In genomic region chr10:43375401-43376020, GRCh38 we compare ENCODE assay signal across 16 cellular contexts. TPM values are rescaled to one million over a fixed set of nuclear protein-coding genes. Genes with fewer than 3 reads are reported as not detected.
DNase-seq lines count a peak whose midpoint lies in the region; ATAC-seq and TF ChIP-seq lines count a peak whose summit lies in the region.
"Had no signal": no experiment of that assay in that cellular context is flagged by ENCODE, and none has a peak within 500 bp of the region (broad histone marks: within the 10 kb centered on the region; RNA-seq: fewer than 3 reads in every experiment).

No MANE protein-coding gene starts in this region.

- TF ChIP-seq CTCF in Caco-2 (IDR thresholded peaks at IDR 0.05; ENCODE audit: insufficient read depth in 1 of 2, low read depth in 1 of 2, low read length in 1 of 2, severe bottlenecking in 1 of 2, unreplicated experiment in 1 of 2) (no peak), PC-9 (conservative IDR thresholded peaks at IDR 0.05) (no peak), lower lobe of right lung (IDR thresholded peaks at IDR 0.05) (no peak)

- H3F3A ChIP-seq in PC-9 (ENCODE audit: insufficient read depth, low read depth): peaks cover 5% of the 10 kb centered on the region; the same call in 1 of the 2 replicates

- H3K9me3 ChIP-seq in Caco-2: no peaks in the 10 kb centered on the region
- H3K9me3 ChIP-seq in PC-9 (ENCODE audit: insufficient read depth, low read depth): no peaks in the 10 kb centered on the region
- no peaks in the 10 kb centered on the region for H3K9me3 ChIP-seq in lower lobe of right lung

- BruUV-seq in Caco-2 (replicated peaks; lab: Mats Ljungman, UMichigan): no TSS peak
- BruUV-seq in PC-9 (replicated peaks; lab: Mats Ljungman, UMichigan): no TSS peak

- H3K4me1 ChIP-seq in Caco-2 (peaks cover 31% of the 10 kb centered on the region), PC-9 (replicated peaks; ENCODE audit: insufficient read depth) (peaks cover 8% of the 10 kb centered on the region), lower lobe of right lung (no peaks in the 10 kb centered on the region)

- H2AFZ ChIP-seq in PC-9: no peak overlapping the region

- H3K4me3 ChIP-seq in Caco-2 (ENCODE audit: low read depth, low read length): no peak overlapping the region
- no peak overlapping the region for H3K4me3 ChIP-seq in PC-9
- no peak overlapping the region for H3K4me3 ChIP-seq in lower lobe of right lung

- DNase-seq in Caco-2 (peak; percentile 75 to 86), PC-9 (peak; percentile 63 to 90), lower lobe of right lung (peak; percentile 62), G401 (ENCODE audit: low spot score) (no peak), DMS79 treated with DMSO at 0.1 percent for 48 hours (lab: John Stamatoyannopoulos, UW) (no peak)
- no peak for DNase-seq in activated naive CD8-positive, alpha-beta T cell treated with anti-CD3 and anti-CD28 coated beads, Interleukin-2, amount 50 U/mL, for 24 hours
- DNase-seq: GDM1, GOT3, Karpas-422, NCI-H1105 treated with DMSO at 0.1 percent for 48 hours, NCI-H187 treated with DMSO at 0.1 percent for 48 hours, NCI-H510A, SHP77 had no signal

- in situ Hi-C loops in G401 (cut with HindIII; ENCODE audit: low sequenced_read_pairs): no loop called here

- peaks cover 36% of the 10 kb centered on the region for H3K4me1 Mint-ChIP-seq in Caco-2 (ENCODE audit: low read depth, unreplicated experiment)
- no peaks in the 10 kb centered on the region for H3K4me1 Mint-ChIP-seq in stimulated activated memory B cell treated with anti-CD40 and anti-IgM and Interleukin-4, amounts not matched to agents 10 μg/mL and 1 μg/mL and 100 μg/mL, for 72 hours
- H3K4me1 Mint-ChIP-seq in activated naive CD8-positive, alpha-beta T cell treated with anti-CD3 and anti-CD28 coated beads, Interleukin-2, amount 50 U/mL, for 24 hours: peaks cover 12% of the 10 kb centered on the region

- H3K36me3 ChIP-seq in Caco-2 (ENCODE audit: control insufficient read depth, insufficient read depth, low read length): no peaks in the 10 kb centered on the region
- H3K36me3 ChIP-seq in PC-9 (ENCODE audit: low read depth): no peaks in the 10 kb centered on the region
- H3K36me3 ChIP-seq in lower lobe of right lung: no peaks in the 10 kb centered on the region

- H3K9me3 Mint-ChIP-seq in Caco-2 (ENCODE audit: unreplicated experiment): no peaks in the 10 kb centered on the region
- no peaks in the 10 kb centered on the region for H3K9me3 Mint-ChIP-seq in stimulated activated memory B cell treated with anti-CD40 and anti-IgM and Interleukin-4, amounts not matched to agents 10 μg/mL and 1 μg/mL and 100 μg/mL, for 72 hours
- no peaks in the 10 kb centered on the region for H3K9me3 Mint-ChIP-seq in activated naive CD8-positive, alpha-beta T cell treated with anti-CD3 and anti-CD28 coated beads, Interleukin-2, amount 50 U/mL, for 24 hours

- H3K4me3 Mint-ChIP-seq in Caco-2 (ENCODE audit: unreplicated experiment): no peak overlapping the region
- H3K4me3 Mint-ChIP-seq in stimulated activated memory B cell treated with anti-CD40 and anti-IgM and Interleukin-4, amounts not matched to agents 10 μg/mL and 1 μg/mL and 100 μg/mL, for 72 hours: no peak overlapping the region
- H3K4me3 Mint-ChIP-seq in activated naive CD8-positive, alpha-beta T cell treated with anti-CD3 and anti-CD28 coated beads, Interleukin-2, amount 50 U/mL, for 24 hours: no peak overlapping the region

- H3K27me3 ChIP-seq in Caco-2 (replicated peaks; ENCODE audit: control insufficient read depth, insufficient read depth, low read length) (no peaks in the 10 kb centered on the region), PC-9 (ENCODE audit: insufficient read depth, low read depth) (no peaks in the 10 kb centered on the region), lower lobe of right lung (ENCODE audit: low read depth) (no peaks in the 10 kb centered on the region)

- H3K27ac Mint-ChIP-seq in Caco-2 (ENCODE audit: unreplicated experiment): peak overlapping the region; percentile 20
- peak overlapping the region; percentile 18 for H3K27ac Mint-ChIP-seq in stimulated activated memory B cell treated with anti-CD40 and anti-IgM and Interleukin-4, amounts not matched to agents 10 μg/mL and 1 μg/mL and 100 μg/mL, for 72 hours
- H3K27ac Mint-ChIP-seq in activated naive CD8-positive, alpha-beta T cell treated with anti-CD3 and anti-CD28 coated beads, Interleukin-2, amount 50 U/mL, for 24 hours: no peak overlapping the region

- no peaks in the 10 kb centered on the region for H3K27me3 Mint-ChIP-seq in Caco-2 (ENCODE audit: insufficient read depth, unreplicated experiment)
- H3K27me3 Mint-ChIP-seq in stimulated activated memory B cell treated with anti-CD40 and anti-IgM and Interleukin-4, amounts not matched to agents 10 μg/mL and 1 μg/mL and 100 μg/mL, for 72 hours: no peaks in the 10 kb centered on the region
- no peaks in the 10 kb centered on the region for H3K27me3 Mint-ChIP-seq in activated naive CD8-positive, alpha-beta T cell treated with anti-CD3 and anti-CD28 coated beads, Interleukin-2, amount 50 U/mL, for 24 hours

- POLR2A ChIA-PET in Caco-2 (lab: Charles Lee): no interaction called here
- POLR2A ChIA-PET in PC-9 (lab: Charles Lee; ENCODE audit: unreplicated experiment): interaction anchor here (0.5 kb wide), 1 partner anchor 32 kb away, joined by 5 read pairs; no protein-coding TSS in a partner anchor

- no peaks in the 10 kb centered on the region for H4K20me1 ChIP-seq in PC-9 (ENCODE audit: insufficient read depth)

- peak overlapping the region; percentile 23 for H3K4me2 ChIP-seq in PC-9

- ATAC-seq in lower lobe of right lung (peak; percentile 59 to 77), HG03135 (IDR thresholded peaks at IDR 0.05; ENCODE audit: unreplicated experiment) (no peak)
- ATAC-seq in stimulated activated memory B cell treated with anti-CD40 and anti-IgM and Interleukin-4, amounts not matched to agents 10 μg/mL and 1 μg/mL and 100 μg/mL, for 72 hours: no peak
- ATAC-seq in activated naive CD8-positive, alpha-beta T cell treated with anti-CD3 and anti-CD28 coated beads, Interleukin-2, amount 50 U/mL, for 24 hours: no peak

- no peaks in the 10 kb centered on the region for H3K9me2 ChIP-seq in PC-9 (ENCODE audit: insufficient read depth)

- intact Hi-C loops in Caco-2 (cut with micrococcal nuclease; ENCODE audit: unreplicated experiment) (loop anchor here (1.0 kb wide), 1 partner anchor 13 kb away; no protein-coding TSS in a partner anchor), PC-9 (cut with micrococcal nuclease; ENCODE audit: unreplicated experiment) (loop anchor here (2.0 kb wide), 1 partner anchor 21 kb away; no protein-coding TSS in a partner anchor), lower lobe of right lung (cut with DNase I) (no loop called here)

- H3K79me2 ChIP-seq in PC-9 (ENCODE audit: low read depth): no peaks in the 10 kb centered on the region

- H3K36me3 Mint-ChIP-seq in Caco-2 (ENCODE audit: insufficient read depth, unreplicated experiment): peaks cover 8% of the 10 kb centered on the region
- H3K36me3 Mint-ChIP-seq in stimulated activated memory B cell treated with anti-CD40 and anti-IgM and Interleukin-4, amounts not matched to agents 10 μg/mL and 1 μg/mL and 100 μg/mL, for 72 hours: no peaks in the 10 kb centered on the region
- H3K36me3 Mint-ChIP-seq in activated naive CD8-positive, alpha-beta T cell treated with anti-CD3 and anti-CD28 coated beads, Interleukin-2, amount 50 U/mL, for 24 hours (ENCODE audit: low read depth): no peaks in the 10 kb centered on the region

- CTCF ChIA-PET in Caco-2 (lab: Charles Lee) (interaction anchor here (0.6 to 0.7 kb wide), 2 partner anchors 49 to 88 kb away, joined by 3 to 6 read pairs; no protein-coding TSS in a partner anchor), PC-9 (lab: Charles Lee) (interaction anchor here (0.6 kb wide), 1 partner anchor 11 kb away, joined by 3 read pairs; no protein-coding TSS in a partner anchor)

- H3K27ac ChIP-seq in PC-9 (no peak overlapping the region), lower lobe of right lung (no peak overlapping the region)
- H3K27ac ChIP-seq: C4-2B had no signal

RNA-seq across cellular contexts. Expression of gene FXYD4, which starts 4.1 kb away (rescaled TPM):
- total RNA-seq in Caco-2 (2022) (not detected in 2 replicates), PC-9 (2021) (not detected in 2 replicates), lower lobe of right lung (not detected)
- total RNA-seq in G401 (2014; rRNA removed; shearing (Covaris generic)): not detected in 2 replicates

RNA-seq across cellular contexts. Expression of gene HNRNPF, which starts 33.5 kb away (rescaled TPM):
- total RNA-seq in Caco-2 (2022) (405 and 423 TPM in 2 replicates), PC-9 (2021) (267 and 337 TPM in 2 replicates), lower lobe of right lung (173 TPM)
- 344 and 404 TPM in 2 replicates for total RNA-seq in G401 (2014; rRNA removed; shearing (Covaris generic))

Comparison
In these comparisons a context has a peak if more than half of its experiments do, and no peak if none do; other contexts are left out.
1. DNase-seq: peak in Caco-2 (2 of 2), PC-9 (2 of 2) and lower lobe of right lung (single experiment); none in activated naive CD8-positive, alpha-beta T cell treated with anti-CD3 and anti-CD28 coated beads, Interleukin-2, amount 50 U/mL, for 24 hours (single experiment), G401 (single experiment) and DMS79 treated with DMSO at 0.1 percent for 48 hours (single experiment).
2. ATAC-seq: peak in lower lobe of right lung (2 of 2); none in stimulated activated memory B cell treated with anti-CD40 and anti-IgM and Interleukin-4, amounts not matched to agents 10 μg/mL and 1 μg/mL and 100 μg/mL, for 72 hours (single experiment), HG03135 (single experiment) and activated naive CD8-positive, alpha-beta T cell treated with anti-CD3 and anti-CD28 coated beads, Interleukin-2, amount 50 U/mL, for 24 hours (single experiment).